ENCODE assay signal across 9 cellular contexts in genomic region chr14:100108840-100109593, GRCh38. TPM values are rescaled to one million over a fixed set of nuclear protein-coding genes. Genes with fewer than 3 reads are reported as not detected.
DNase-seq lines count a peak whose midpoint lies in the region; ATAC-seq and TF ChIP-seq lines count a peak whose summit lies in the region.
"Had no signal": no experiment of that assay in that cellular context is flagged by ENCODE, and none has a peak within 500 bp of the region (broad histone marks: within the 10 kb centered on the region; RNA-seq: fewer than 3 reads in every experiment).

No MANE protein-coding gene starts in this region.

- H3K36me3 Mint-ChIP-seq in stimulated activated naive CD8-positive, alpha-beta T cell treated with anti-CD3 and anti-CD28 coated beads, Interleukin-15, Interleukin-2, amounts not matched to agents 100 ng/mL and 50 ng/mL, for 24 hours (ENCODE audit: low read depth): peaks cover 52% of the 10 kb centered on the region

- no peak overlapping the region for H3K4me3 Mint-ChIP-seq in stimulated activated naive CD8-positive, alpha-beta T cell treated with anti-CD3 and anti-CD28 coated beads, Interleukin-15, Interleukin-2, amounts not matched to agents 100 ng/mL and 50 ng/mL, for 24 hours
- H3K4me3 Mint-ChIP-seq: neural crest cell had no signal

- DNase-seq in stimulated activated naive CD8-positive, alpha-beta T cell treated with anti-CD3 and anti-CD28 coated beads, Interleukin-15, Interleukin-2, amounts not matched to agents 100 U/mL and 50 U/mL, for 24 hours: no peak
- DNase-seq in choroid plexus epithelial cell (ENCODE audit: low read depth) (peak; percentile 11), mesenteric fat pad (ENCODE audit: low spot score) (peak; percentile 81), DMS53 (lab: John Stamatoyannopoulos, UW) (no peak), GM20000 (ENCODE audit: low spot score) (no peak)
- no peak for DNase-seq in stimulated activated CD4-positive, alpha-beta T cell treated with anti-CD3 and anti-CD28 coated beads, Interleukin-4, amount 100 ng/mL, for 24 hours

- no peak overlapping the region for H3K4me3 ChIP-seq in choroid plexus epithelial cell (ENCODE audit: low read depth, low read length)

- peak overlapping the region; percentile 86 for H3K27ac Mint-ChIP-seq in stimulated activated naive CD8-positive, alpha-beta T cell treated with anti-CD3 and anti-CD28 coated beads, Interleukin-15, Interleukin-2, amounts not matched to agents 100 ng/mL and 50 ng/mL, for 24 hours

- TF ChIP-seq CTCF in choroid plexus epithelial cell (conservative IDR thresholded peaks at IDR 0.05; ENCODE audit: low read depth, low read length): no peak
- TF ChIP-seq CTCF in GM20000 (IDR thresholded peaks at IDR 0.05; ENCODE audit: extremely low read depth, missing control alignments): no peak

- H3K4me1 Mint-ChIP-seq in stimulated activated naive CD8-positive, alpha-beta T cell treated with anti-CD3 and anti-CD28 coated beads, Interleukin-15, Interleukin-2, amounts not matched to agents 100 ng/mL and 50 ng/mL, for 24 hours (ENCODE audit: low read depth): peaks cover 63% of the 10 kb centered on the region

- H3K9me3 Mint-ChIP-seq in stimulated activated naive CD8-positive, alpha-beta T cell treated with anti-CD3 and anti-CD28 coated beads, Interleukin-15, Interleukin-2, amounts not matched to agents 100 ng/mL and 50 ng/mL, for 24 hours: no peaks in the 10 kb centered on the region
- H3K9me3 Mint-ChIP-seq: neural crest cell had no signal

- no peak for ATAC-seq in stimulated activated naive CD8-positive, alpha-beta T cell treated with anti-CD3 and anti-CD28 coated beads, Interleukin-15, Interleukin-2, amounts not matched to agents 100 U/mL and 50 U/mL, for 24 hours
- ATAC-seq in GM18907 (IDR thresholded peaks at IDR 0.05; ENCODE audit: unreplicated experiment): no peak

- no peaks in the 10 kb centered on the region for H3K27me3 Mint-ChIP-seq in stimulated activated naive CD8-positive, alpha-beta T cell treated with anti-CD3 and anti-CD28 coated beads, Interleukin-15, Interleukin-2, amounts not matched to agents 100 ng/mL and 50 ng/mL, for 24 hours

RNA-seq across cellular contexts. Expression of gene EVL, which starts 43.8 kb away (rescaled TPM):
- 60.5 TPM for total RNA-seq in mesenteric fat pad

RNA-seq across cellular contexts. Expression of gene DEGS2, which starts 50.4 kb away (rescaled TPM):
- 0.45 TPM for total RNA-seq in mesenteric fat pad
- total RNA-seq: neural crest cell had no signal

Comparison
In these comparisons a context has a peak if more than half of its experiments do, and no peak if none do; other contexts are left out.
1. DNase-seq: peak in choroid plexus epithelial cell (single experiment) and mesenteric fat pad (single experiment); none in stimulated activated naive CD8-positive, alpha-beta T cell treated with anti-CD3 and anti-CD28 coated beads, Interleukin-15, Interleukin-2, amounts not matched to agents 100 U/mL and 50 U/mL, for 24 hours (single experiment), stimulated activated CD4-positive, alpha-beta T cell treated with anti-CD3 and anti-CD28 coated beads, Interleukin-4, amount 100 ng/mL, for 24 hours (single experiment), DMS53 (single experiment) and GM20000 (single experiment).